1 cellular context compared by ENCODE assay signal in genomic region chr9:99113418-99114048, GRCh38.
TF ChIP-seq lines count a peak whose summit lies in the region.

No MANE protein-coding gene starts in this region.

TF ChIP-seq in WTC11, 78 proteins besides CTCF, POLR2A, EP300 and RAD21 (continued from another document):
- TF ChIP-seq PRDM15 (CRISPR knock-in tag; IDR thresholded peaks at IDR 0.05) (no peak), PRRX2 (CRISPR knock-in tag; IDR thresholded peaks at IDR 0.05) (no peak), TEAD4 (CRISPR knock-in tag; IDR thresholded peaks at IDR 0.05) (no peak), ZSCAN18 (CRISPR knock-in tag; IDR thresholded peaks at IDR 0.05) (no peak), OVOL2 (CRISPR knock-in tag; IDR thresholded peaks at IDR 0.05; ENCODE audit: borderline replicate concordance) (no peak), ZNF138 (CRISPR knock-in tag; conservative IDR thresholded peaks at IDR 0.05) (no peak), EMX1 (CRISPR knock-in tag; IDR thresholded peaks at IDR 0.05) (no peak), HMGXB4 (CRISPR knock-in tag; IDR thresholded peaks at IDR 0.05) (no peak), ZNF317 (CRISPR knock-in tag; IDR thresholded peaks at IDR 0.05; ENCODE audit: borderline replicate concordance, low read depth) (no peak), SOX15 (CRISPR knock-in tag; IDR thresholded peaks at IDR 0.05) (no peak), AFF4 (CRISPR knock-in tag; IDR thresholded peaks at IDR 0.05; ENCODE audit: borderline replicate concordance) (no peak), ARID4B (CRISPR knock-in tag; IDR thresholded peaks at IDR 0.05; ENCODE audit: borderline replicate concordance) (no peak)
